ENCODE assay signal across 18 cellular contexts in genomic region chr2:10234013-10234306, GRCh38.
A peak's percentile ranks its signal among the peaks of the same experiment; 100 is the strongest.
DNase-seq lines count a peak whose midpoint lies in the region; ATAC-seq, FAIRE-seq and TF ChIP-seq lines count a peak whose summit lies in the region.
"Had no signal": no experiment of that assay in that cellular context is flagged by ENCODE, and none has a peak within 500 bp of the region (broad histone marks: within the 10 kb centered on the region; RNA-seq: fewer than 3 reads in every experiment).

No MANE protein-coding gene starts in this region.

- WGBS in GM12878 (ENCODE audit: insufficient coverage, insufficient replicate concordance, low lambda C conversion rate, missing lambda C conversion rate), result 50% methylated on average over 2 of the region's 4 CpGs
- WGBS in HepG2 (ENCODE audit: low lambda C conversion rate), result 20% methylated on average over 4 of the region's 4 CpGs
- WGBS in mesenchymal stem cell, result no CpG with 5 or more reads among the region's 4 CpGs

- H3K36me3 ChIP-seq in BLaER1 (no peaks in the 10 kb centered on the region), HCT116 (ENCODE audit: control insufficient read depth in 1 of 2, insufficient read depth in 2 of 2, low read length in 2 of 2) (no peaks in the 10 kb centered on the region), GM12878 (ENCODE audit: control insufficient read depth in 2 of 2, insufficient read depth in 2 of 2, low read length in 1 of 2) (no peaks in the 10 kb centered on the region), HepG2 (replicated peaks in 1 of 2; ENCODE audit: control insufficient read depth in 1 of 2, insufficient read depth in 2 of 2, low read length in 2 of 2) (no peaks in the 10 kb centered on the region), mesenchymal stem cell (ENCODE audit: control insufficient read depth in 1 of 2, insufficient read depth in 2 of 2, low read depth in 1 of 2, low read length in 2 of 2) (no peaks in the 10 kb centered on the region)
- H3K36me3 ChIP-seq: SJSA1 had no signal

- H3K9me3 ChIP-seq in BLaER1 (no peaks in the 10 kb centered on the region), HCT116 (ENCODE audit: control insufficient read depth in 1 of 2, insufficient read depth in 1 of 2, low read depth in 1 of 2, low read length in 2 of 2) (no peaks in the 10 kb centered on the region), GM12878 (replicated peaks; ENCODE audit: control insufficient read depth, insufficient read depth, low read length) (no peaks in the 10 kb centered on the region), HepG2 (ENCODE audit: low read length) (no peaks in the 10 kb centered on the region), mesenchymal stem cell (ENCODE audit: control insufficient read depth, low read length) (peaks cover 2% of the 10 kb centered on the region)
- H3K9me3 ChIP-seq: SJSA1 had no signal

- no peak overlapping the region for H2BK5ac ChIP-seq in mesenchymal stem cell (ENCODE audit: low read depth, low read length, poor library complexity, severe bottlenecking)

- H3K4me2 ChIP-seq in BLaER1 (0 out of 2 replicates have a peak overlapping the region, but pooled peaks have one; percentile 9), HCT116 (ENCODE audit: low read length) (no peak overlapping the region), GM12878 (ENCODE audit: control insufficient read depth, insufficient read depth) (no peak overlapping the region), HepG2 (ENCODE audit: low read depth, low read length) (no peak overlapping the region), mesenchymal stem cell (ENCODE audit: low read length, poor library complexity, severe bottlenecking) (no peak overlapping the region)

- H4K91ac ChIP-seq in mesenchymal stem cell (ENCODE audit: low read length), result no peak overlapping the region

- TF ChIP-seq CTCF in HCT116 (IDR thresholded peaks at IDR 0.05 in 2 of 3, conservative IDR thresholded peaks at IDR 0.05 in 1 of 3; ENCODE audit: borderline replicate concordance in 1 of 3, insufficient read depth in 1 of 3, low read depth in 2 of 3, low read length in 2 of 3) (0 out of 6 replicates have a peak, but pooled peaks of 1 of the 3 experiments have one; percentile 20), GM12878 (IDR thresholded peaks at IDR 0.05 in 2 of 3, conservative IDR thresholded peaks at IDR 0.05 in 1 of 3; ENCODE audit: control insufficient read depth in 2 of 3, extremely low read depth in 1 of 3, insufficient read depth in 1 of 3, low read depth in 3 of 3, low read length in 3 of 3) (no peak), HepG2 (CRISPR knock-in tag; IDR thresholded peaks at IDR 0.05) (no peak)

- H2AK5ac ChIP-seq in mesenchymal stem cell (ENCODE audit: low read length, severe bottlenecking), result no peak overlapping the region

- TF ChIP-seq RAD21 in HCT116 (IDR thresholded peaks at IDR 0.05; ENCODE audit: low read depth) (no peak), GM12878 (IDR thresholded peaks at IDR 0.05; ENCODE audit: insufficient read depth, low read depth, low read length) (no peak), HepG2 (CRISPR knock-in tag; IDR thresholded peaks at IDR 0.05) (no peak)

- H2AFZ ChIP-seq in HCT116 (ENCODE audit: low read depth, low read length, poor library complexity, severe bottlenecking), result no peak overlapping the region
- H2AFZ ChIP-seq in GM12878 (ENCODE audit: control insufficient read depth, low read depth, low read length), result no peak overlapping the region
- H2AFZ ChIP-seq in HepG2 (ENCODE audit: low read length), result no peak overlapping the region
- H2AFZ ChIP-seq in mesenchymal stem cell (ENCODE audit: low read depth, low read length), result no peak overlapping the region

- RAD21 ChIA-PET in HCT116 (lab: Charles Lee; ENCODE audit: low non-redundant PET in 1 of 2, low total read pairs in 2 of 2, uncharacterized antibody in 2 of 2, unreplicated experiment in 2 of 2) (no interaction called here), GM12878 (lab: Charles Lee; ENCODE audit: unreplicated experiment) (interaction anchor here (0.5 kb wide), 1 partner anchor 143 kb away, joined by 4 read pairs; no protein-coding TSS in a partner anchor)

- in situ Hi-C loops in GM12878 (cut with MboI), result no loop called here
- in situ Hi-C loops in HepG2 (cut with HindIII; ENCODE audit: extremely low pct_ligation_motif_present, low pct_unique_long_range_greater_than_20kb), result no loop called here

- CTCF ChIA-PET in HCT116 (lab: Charles Lee), result no interaction called here
- CTCF ChIA-PET in GM12878 (lab: Yijun Ruan, JAX), result interaction anchor here (0.8 to 1.0 kb wide), 2 partner anchors 10 to 176 kb away, joined by 3 read pairs; no protein-coding TSS in a partner anchor
- CTCF ChIA-PET in HepG2 (lab: Yijun Ruan, JAX; ENCODE audit: low intra/inter-chr PET ratio, low total read pairs), result no interaction called here

- no peaks in the 10 kb centered on the region for H3K79me1 ChIP-seq in mesenchymal stem cell (replicated peaks; ENCODE audit: low read length, poor library complexity, severe bottlenecking)

- H3K23ac ChIP-seq in mesenchymal stem cell (ENCODE audit: low read length in 2 of 2), result no peak overlapping the region

- intact Hi-C loops in HCT116 (cut with micrococcal nuclease) (no loop called here), GM12878 (cut with micrococcal nuclease; ENCODE audit: unreplicated experiment) (no loop called here), HepG2 (cut with micrococcal nuclease; ENCODE audit: unreplicated experiment) (no loop called here)

- BruUV-seq in HCT116 (replicated peaks; lab: Mats Ljungman, UMichigan) (no TSS peak), GM12878 (replicated peaks; lab: Mats Ljungman, UMichigan) (no TSS peak), HepG2 (replicated peaks; lab: Mats Ljungman, UMichigan) (no TSS peak)

- POLR2A ChIA-PET in HCT116 (lab: Charles Lee) (no interaction called here), GM12878 (lab: Charles Lee) (no interaction called here), HepG2 (lab: Yijun Ruan, JAX) (no interaction called here)

- SMC1A ChIA-PET in GM12878 (lab: Charles Lee; ENCODE audit: uncharacterized antibody, unreplicated experiment), result interaction anchor here (0.6 kb wide), 1 partner anchor 47 kb away, joined by 3 read pairs; no protein-coding TSS in a partner anchor

- H3K14ac ChIP-seq in mesenchymal stem cell (ENCODE audit: low read length in 2 of 2), result no peak overlapping the region

- no peak overlapping the region for H2BK15ac ChIP-seq in mesenchymal stem cell (ENCODE audit: low read depth, poor library complexity, severe bottlenecking)

- H3K4me1 ChIP-seq in BLaER1 (peaks cover 15% of the 10 kb centered on the region), HCT116 (ENCODE audit: control insufficient read depth in 1 of 2, insufficient read depth in 2 of 2, low read length in 2 of 2) (peaks cover 0 to 6% of the 10 kb centered on the region in 2 experiments; a peak in 1 of 4 replicates), GM12878 (ENCODE audit: control insufficient read depth, insufficient read depth, low read length) (no peaks in the 10 kb centered on the region), HepG2 (ENCODE audit: insufficient read depth, low read length) (peaks cover 9% of the 10 kb centered on the region), mesenchymal stem cell (ENCODE audit: control insufficient read depth, insufficient read depth, low read depth, low read length) (peaks cover 4% of the 10 kb centered on the region)
- H3K4me1 ChIP-seq: SJSA1 had no signal

- no peaks in the 10 kb centered on the region for H3K79me2 ChIP-seq in HCT116 (ENCODE audit: insufficient read depth, low read length)
- H3K79me2 ChIP-seq in GM12878 (ENCODE audit: control insufficient read depth, insufficient read depth, low read length), result no peaks in the 10 kb centered on the region
- H3K79me2 ChIP-seq in HepG2 (ENCODE audit: insufficient read depth, low read length), result no peaks in the 10 kb centered on the region

- ATAC-seq in HCT116 (peak; percentile 49), GM12878 (no peak), HepG2 (no peak), GM21576 (IDR thresholded peaks at IDR 0.05; ENCODE audit: unreplicated experiment) (no peak)

- TF ChIP-seq EP300 in GM12878 (IDR thresholded peaks at IDR 0.05; ENCODE audit: borderline replicate concordance in 1 of 2, control insufficient read depth in 1 of 2, low read depth in 2 of 2, low read length in 2 of 2) (no peak), HepG2 (IDR thresholded peaks at IDR 0.05; ENCODE audit: low read depth in 2 of 2, low read length in 2 of 2) (no peak), HepG2 (CRISPR knock-in tag; IDR thresholded peaks at IDR 0.05; ENCODE audit: borderline replicate concordance) (no peak)

- H2BK120ac ChIP-seq in mesenchymal stem cell (ENCODE audit: low read depth, low read length), result no peak overlapping the region

- no peaks in the 10 kb centered on the region for H3K9me2 ChIP-seq in HCT116 (ENCODE audit: insufficient read depth)

- H3K9ac ChIP-seq in BLaER1 (no peak overlapping the region), HCT116 (ENCODE audit: low read length) (no peak overlapping the region), GM12878 (ENCODE audit: control insufficient read depth, insufficient read depth, low read length) (no peak overlapping the region), HepG2 (ENCODE audit: insufficient read depth, low read depth, low read length) (no peak overlapping the region), mesenchymal stem cell (ENCODE audit: low read length) (no peak overlapping the region)

- H2BK12ac ChIP-seq in mesenchymal stem cell (ENCODE audit: low read length in 2 of 2), result no peak overlapping the region

- H3K27ac ChIP-seq in BLaER1 (no peak overlapping the region), HCT116 (ENCODE audit: low read depth, low read length) (no peak overlapping the region), GM12878 (ENCODE audit: control insufficient read depth, insufficient read depth) (no peak overlapping the region), HepG2 (ENCODE audit: extremely low read length, insufficient read depth, low read length) (no peak overlapping the region), mesenchymal stem cell (ENCODE audit: low read length, poor library complexity, severe bottlenecking) (no peak overlapping the region)
- H3K27ac ChIP-seq: SJSA1 had no signal

- H3K4me3 ChIP-seq in BLaER1 (no peak overlapping the region), HCT116 (replicated peaks in 1 of 2; ENCODE audit: low read depth in 1 of 2, low read length in 2 of 2) (no peak overlapping the region), GM12878 (no peak overlapping the region), HepG2 (replicated peaks in 1 of 3; ENCODE audit: insufficient read depth in 1 of 3, low read depth in 2 of 3, low read length in 3 of 3) (no peak overlapping the region), mesenchymal stem cell (ENCODE audit: insufficient read depth in 1 of 2, low read depth in 1 of 2, low read length in 2 of 2) (no peak overlapping the region)
- H3K4me3 ChIP-seq: SJSA1 had no signal

- H3K27me3 ChIP-seq in BLaER1, result no peaks in the 10 kb centered on the region
- no peaks in the 10 kb centered on the region for H3K27me3 ChIP-seq in HCT116 (ENCODE audit: insufficient read depth, low read length)
- H3K27me3 ChIP-seq in GM12878 (replicated peaks in 1 of 2; ENCODE audit: control insufficient read depth in 2 of 2, insufficient read depth in 2 of 2, low read length in 1 of 2), result peaks cover 0 to 3% of the 10 kb centered on the region in 2 experiments; a peak in 1 of 4 replicates
- peaks cover 21 to 90% of the 10 kb centered on the region in 2 experiments for H3K27me3 ChIP-seq in HepG2 (ENCODE audit: control insufficient read depth in 1 of 2, insufficient read depth in 2 of 2, low read length in 2 of 2)
- H3K27me3 ChIP-seq in mesenchymal stem cell (ENCODE audit: control insufficient read depth in 1 of 2, insufficient read depth in 1 of 2, low read length in 2 of 2), result peaks cover 29 to 68% of the 10 kb centered on the region in 2 experiments
- H3K27me3 ChIP-seq: SJSA1 had no signal

- no peak overlapping the region for H3K4ac ChIP-seq in mesenchymal stem cell (ENCODE audit: low read depth in 1 of 2, low read length in 2 of 2)

- FAIRE-seq in GM12878 (lab: Jason Lieb, UNC) (no peak), HepG2 (lab: Jason Lieb, UNC) (no peak)
- FAIRE-seq: H54 had no signal

- DNase-seq in HCT116 (ENCODE audit: low read depth, low spot score), result no peak
- DNase-seq in GM12878 (ENCODE audit: low read depth, low spot score), result no peak
- no peak for DNase-seq in HepG2 (ENCODE audit: low spot score)
- no peak for DNase-seq in DMS 273 treated with DMSO at 0.1 percent for 48 hours (lab: John Stamatoyannopoulos, UW)
- no peak for DNase-seq in mesenchymal stem cell
- DNase-seq in SW 1271 (lab: John Stamatoyannopoulos, UW), result no peak
- DNase-seq: ACHN; CD4-positive, alpha-beta T cell; DND-41; GF-D8; NCI-H1417; NCI-H2029; NCI-H524 treated with DMSO at 0.1 percent for 48 hours; RPMI8226 had no signal

- no peak overlapping the region for H3K18ac ChIP-seq in mesenchymal stem cell (ENCODE audit: low read depth in 1 of 2, low read length in 2 of 2)

- H4K20me1 ChIP-seq in BLaER1 (no peaks in the 10 kb centered on the region), HCT116 (ENCODE audit: insufficient read depth) (no peaks in the 10 kb centered on the region), GM12878 (ENCODE audit: control insufficient read depth, insufficient read depth) (no peaks in the 10 kb centered on the region), HepG2 (ENCODE audit: insufficient read depth, low read length) (no peaks in the 10 kb centered on the region; the same call in 1 of the 2 replicates)

- no peak overlapping the region for H4K8ac ChIP-seq in mesenchymal stem cell (ENCODE audit: low read length)

- TF ChIP-seq POLR2A in HCT116 (IDR thresholded peaks at IDR 0.05; ENCODE audit: borderline replicate concordance, extremely low read depth, insufficient read depth, insufficient read length) (no peak), GM12878 (IDR thresholded peaks at IDR 0.05; ENCODE audit: low read depth, low read length) (no peak), HepG2 (IDR thresholded peaks at IDR 0.05; ENCODE audit: insufficient read depth in 1 of 2, low read depth in 2 of 2, low read length in 2 of 2) (no peak)
